9 cellular contexts compared by ENCODE assay signal in genomic region chr7:151851160-151851751, GRCh38. TPM values are rescaled to one million over a fixed set of nuclear protein-coding genes. Genes with fewer than 3 reads are reported as not detected.
DNase-seq lines count a peak whose midpoint lies in the region; ATAC-seq lines count a peak whose summit lies in the region.
"Had no signal": no experiment of that assay in that cellular context is flagged by ENCODE, and none has a peak within 500 bp of the region (broad histone marks: within the 10 kb centered on the region; RNA-seq: fewer than 3 reads in every experiment).

No MANE protein-coding gene starts in this region.

- DNase-seq in stimulated activated CD4-positive, alpha-beta T cell treated with anti-CD3 and anti-CD28 coated beads, Interleukin-12 subunit alpha, Interleukin-12 subunit beta, amount 100 ng/mL, for 48 hours (ENCODE audit: low read depth in 2 of 3, low spot score in 1 of 3): peak in 2 of 3 donors; percentile 29 to 35
- no peak for DNase-seq in stimulated activated CD4-positive, alpha-beta T cell treated with anti-CD3 and anti-CD28 coated beads, Interleukin-4, amount 100 ng/mL, for 1 hour
- no peak for DNase-seq in T-helper 17 cell
- DNase-seq in fibroblast of peridontal ligament (ENCODE audit: extremely low read depth): peak; percentile 41
- DNase-seq in occipital lobe (lab: John Stamatoyannopoulos, UW): no peak
- no peak for DNase-seq in NCI-H446 treated with DMSO at 0.1 percent for 48 hours (lab: John Stamatoyannopoulos, UW)
- DNase-seq in NCI-H1092 (lab: John Stamatoyannopoulos, UW): no peak

- peak; percentile 51 for ATAC-seq in T-helper 17 cell

- peak overlapping the region in 4 of 7 experiments; percentile 4 to 29 (median 22) for H3K4me3 ChIP-seq in skin epidermis
- H3K4me3 ChIP-seq: SK-N-MC had no signal

- H3K4me1 Mint-ChIP-seq in T-helper 17 cell: peaks cover 26% of the 10 kb centered on the region

- H3K27me3 Mint-ChIP-seq in T-helper 17 cell: no peaks in the 10 kb centered on the region

- H3K27ac Mint-ChIP-seq in T-helper 17 cell: peak overlapping the region; percentile 72

- peak overlapping the region; percentile 89 for H3K4me3 Mint-ChIP-seq in T-helper 17 cell

- H3K9me3 ChIP-seq in T-helper 17 cell (ENCODE audit: control insufficient read depth, low read length, poor library complexity, severe bottlenecking): no peaks in the 10 kb centered on the region

- H3K36me3 Mint-ChIP-seq in T-helper 17 cell (ENCODE audit: low read depth): no peaks in the 10 kb centered on the region

- H3K27ac ChIP-seq in skin epidermis: peak overlapping the region in 19 of 21 experiments; percentile 32 to 81 (median 70)
- H3K27ac ChIP-seq: SK-N-MC had no signal

RNA-seq across cellular contexts. Expression of gene PRKAG2, which starts 25.7 kb away (rescaled TPM):
- total RNA-seq in T-helper 17 cell (10 to 100 TPM; 41.3 to 51.8 TPM), occipital lobe (32.9 TPM)

Comparison
In these comparisons a context has a peak if more than half of its experiments do, and no peak if none do; other contexts are left out.
1. DNase-seq: peak in stimulated activated CD4-positive, alpha-beta T cell treated with anti-CD3 and anti-CD28 coated beads, Interleukin-12 subunit alpha, Interleukin-12 subunit beta, amount 100 ng/mL, for 48 hours (2 of 3) and fibroblast of peridontal ligament (single experiment); none in stimulated activated CD4-positive, alpha-beta T cell treated with anti-CD3 and anti-CD28 coated beads, Interleukin-4, amount 100 ng/mL, for 1 hour (single experiment), T-helper 17 cell (0 of 3), occipital lobe (single experiment), NCI-H446 treated with DMSO at 0.1 percent for 48 hours (single experiment) and NCI-H1092 (single experiment).